Comparison of ENCODE assay signal across 8 cellular contexts in genomic region chr2:73970850-73971471, GRCh38. TPM values are rescaled to one million over a fixed set of nuclear protein-coding genes. Genes with fewer than 3 reads are reported as not detected.
A peak's percentile ranks its signal among the peaks of the same experiment; 100 is the strongest.
DNase-seq lines count a peak whose midpoint lies in the region; ATAC-seq, FAIRE-seq and TF ChIP-seq lines count a peak whose summit lies in the region.

No MANE protein-coding gene starts in this region.

- CTCF ChIA-PET in HepG2 (lab: Yijun Ruan, JAX; ENCODE audit: low intra/inter-chr PET ratio, low total read pairs) = no interaction called here

- TF ChIP-seq RAD21 in HepG2 (CRISPR knock-in tag; IDR thresholded peaks at IDR 0.05) = no peak

- peak overlapping the region; percentile 61 for H3K4me3 Mint-ChIP-seq in activated T-helper 2 cell treated with anti-CD3 and anti-CD28 coated beads, Interferon-gamma antibody, Interleukin-2, Interleukin-4, amounts not matched to agents 10 μg/mL and 5 μg/mL and 100 μg/mL, durations not matched to agents 14 hours and 24 hours and 36 hours (ENCODE audit: low read depth)

- no peak overlapping the region for H2AFZ ChIP-seq in HepG2 (ENCODE audit: low read length)

- no peaks in the 10 kb centered on the region for H4K20me1 ChIP-seq in HepG2 (ENCODE audit: insufficient read depth, low read length)

- no peaks in the 10 kb centered on the region for H3K27me3 Mint-ChIP-seq in activated T-helper 2 cell treated with anti-CD3 and anti-CD28 coated beads, Interferon-gamma antibody, Interleukin-2, Interleukin-4, amounts not matched to agents 10 μg/mL and 5 μg/mL and 100 μg/mL, durations not matched to agents 14 hours and 24 hours and 36 hours (ENCODE audit: low read depth)

- peaks cover 61% of the 10 kb centered on the region for H3K4me1 Mint-ChIP-seq in activated T-helper 2 cell treated with anti-CD3 and anti-CD28 coated beads, Interferon-gamma antibody, Interleukin-2, Interleukin-4, amounts not matched to agents 10 μg/mL and 5 μg/mL and 100 μg/mL, durations not matched to agents 14 hours and 24 hours and 36 hours (ENCODE audit: low read depth)

- H3K4me1 ChIP-seq in HepG2 (ENCODE audit: insufficient read depth, low read length) = peaks cover 26% of the 10 kb centered on the region

- DNase-seq in stimulated activated CD4-positive, alpha-beta T cell treated with anti-CD3 and anti-CD28 coated beads, Interleukin-15, amount 100 ng/mL, for 24 hours = peak; percentile 65
- DNase-seq in stimulated activated CD4-positive, alpha-beta T cell treated with anti-CD3 and anti-CD28 coated beads, Interleukin-2, amount 100 ng/mL, for 48 hours = no peak
- DNase-seq in NCI-H2171 treated with DMSO at 0.1 percent for 48 hours (lab: John Stamatoyannopoulos, UW) (peak; percentile 54), HepG2 (ENCODE audit: low spot score) (peak; percentile 29), GM03348 (ENCODE audit: low spot score) (no peak), HK-2 (ENCODE audit: unreplicated experiment) (no peak)
- peak; percentile 54 for DNase-seq in activated T-helper 2 cell treated with anti-CD3 and anti-CD28 coated beads, Interferon-gamma antibody, Interleukin-2, Interleukin-4, amounts not matched to agents 10 μg/mL and 5 μg/mL and 100 μg/mL, durations not matched to agents 14 hours and 24 hours and 36 hours (ENCODE audit: low spot score)

- peaks cover 0 to 13% of the 10 kb centered on the region in 2 experiments; a peak in 3 of 5 replicates for H3K27me3 ChIP-seq in HepG2 (ENCODE audit: control insufficient read depth in 1 of 2, insufficient read depth in 2 of 2, low read length in 2 of 2)

- no peak for TF ChIP-seq CTCF in HepG2 (CRISPR knock-in tag; IDR thresholded peaks at IDR 0.05)

- POLR2A ChIA-PET in HepG2 (lab: Yijun Ruan, JAX) = interaction anchor here (1.6 kb wide), 1 partner anchor 9 kb away, joined by 8 read pairs; no protein-coding TSS in a partner anchor

- no peaks in the 10 kb centered on the region for H3K79me2 ChIP-seq in HepG2 (ENCODE audit: insufficient read depth, low read length)

- no peaks in the 10 kb centered on the region for H3K9me3 ChIP-seq in HepG2 (ENCODE audit: low read length)

- no peak overlapping the region for H3K27ac ChIP-seq in HepG2 (ENCODE audit: extremely low read length, insufficient read depth, low read length)

- peak overlapping the region in 1 of 3 experiments; percentile 19; a peak in 1 of 6 replicates for H3K4me3 ChIP-seq in HepG2 (replicated peaks in 1 of 3; ENCODE audit: insufficient read depth in 1 of 3, low read depth in 2 of 3, low read length in 3 of 3)

- H3K9ac ChIP-seq in HepG2 (ENCODE audit: insufficient read depth, low read depth, low read length) = no peak overlapping the region

- peak; percentile 55 for ATAC-seq in HG02884 (IDR thresholded peaks at IDR 0.05; ENCODE audit: unreplicated experiment)
- peak; percentile 69 for ATAC-seq in HepG2

- H3K9me3 Mint-ChIP-seq in activated T-helper 2 cell treated with anti-CD3 and anti-CD28 coated beads, Interferon-gamma antibody, Interleukin-2, Interleukin-4, amounts not matched to agents 10 μg/mL and 5 μg/mL and 100 μg/mL, durations not matched to agents 14 hours and 24 hours and 36 hours = no peaks in the 10 kb centered on the region

- no TSS peak for BruUV-seq in HepG2 (replicated peaks; lab: Mats Ljungman, UMichigan)

- 25% methylated on average over 6 of the region's 7 CpGs for WGBS in HepG2 (ENCODE audit: low lambda C conversion rate)

- in situ Hi-C loops in HepG2 (cut with HindIII; ENCODE audit: extremely low pct_ligation_motif_present, low pct_unique_long_range_greater_than_20kb) = no loop called here

- peak overlapping the region; percentile 26 for H3K4me2 ChIP-seq in HepG2 (ENCODE audit: low read depth, low read length)

- TF ChIP-seq EP300 in HepG2 (IDR thresholded peaks at IDR 0.05; ENCODE audit: low read depth in 2 of 2, low read length in 2 of 2) = no peak
- no peak for TF ChIP-seq EP300 in HepG2 (CRISPR knock-in tag; IDR thresholded peaks at IDR 0.05; ENCODE audit: borderline replicate concordance)

- peaks cover 3% of the 10 kb centered on the region for H3K36me3 Mint-ChIP-seq in activated T-helper 2 cell treated with anti-CD3 and anti-CD28 coated beads, Interferon-gamma antibody, Interleukin-2, Interleukin-4, amounts not matched to agents 10 μg/mL and 5 μg/mL and 100 μg/mL, durations not matched to agents 14 hours and 24 hours and 36 hours (ENCODE audit: low read depth)

- no peaks in the 10 kb centered on the region for H3K36me3 ChIP-seq in HepG2 (replicated peaks in 1 of 2; ENCODE audit: control insufficient read depth in 1 of 2, insufficient read depth in 2 of 2, low read length in 2 of 2)

- peak; percentile 8 for FAIRE-seq in HepG2 (lab: Jason Lieb, UNC)

- peak overlapping the region; percentile 83 for H3K27ac Mint-ChIP-seq in activated T-helper 2 cell treated with anti-CD3 and anti-CD28 coated beads, Interferon-gamma antibody, Interleukin-2, Interleukin-4, amounts not matched to agents 10 μg/mL and 5 μg/mL and 100 μg/mL, durations not matched to agents 14 hours and 24 hours and 36 hours

- no peak for TF ChIP-seq POLR2A in HepG2 (IDR thresholded peaks at IDR 0.05; ENCODE audit: insufficient read depth in 1 of 2, low read depth in 2 of 2, low read length in 2 of 2)

- intact Hi-C loops in activated T-helper 2 cell treated with anti-CD3 and anti-CD28 coated beads, Interferon-gamma antibody, Interleukin-2, Interleukin-4, amounts not matched to agents 10 μg/mL and 5 μg/mL and 100 μg/mL, durations not matched to agents 14 hours and 24 hours and 36 hours (cut with micrococcal nuclease) = loop anchor here (1.0 kb wide), 1 partner anchor 8 kb away; no protein-coding TSS in a partner anchor
- intact Hi-C loops in HepG2 (cut with micrococcal nuclease; ENCODE audit: unreplicated experiment) = no loop called here

TF ChIP-seq in HepG2, 621 proteins besides CTCF, POLR2A, EP300 and RAD21 (continues in another document):
- TF ChIP-seq NR1H2 (CRISPR knock-in tag; IDR thresholded peaks at IDR 0.05; ENCODE audit: borderline replicate concordance, low read depth) = 0 out of 2 replicates have a peak, but pooled peaks have one; percentile 68
- TF ChIP-seq GATAD1 (CRISPR knock-in tag; IDR thresholded peaks at IDR 0.05) = no peak
- TF ChIP-seq ELF3 (CRISPR knock-in tag; IDR thresholded peaks at IDR 0.05) = peak; percentile 48; the same call in 1 of the 2 replicates
- no peak for TF ChIP-seq POLR2G (IDR thresholded peaks at IDR 0.05; ENCODE audit: low read depth, low read length)

RNA-seq across cellular contexts. Expression of gene TET3, which starts 13.7 kb away (rescaled TPM):
- total RNA-seq in activated T-helper 2 cell treated with anti-CD3 and anti-CD28 coated beads, Interferon-gamma antibody, Interleukin-2, Interleukin-4, amounts not matched to agents 10 μg/mL and 5 μg/mL and 100 μg/mL, durations not matched to agents 14 hours and 24 hours and 36 hours = 23.5 and 23.6 TPM in 2 replicates
- 6.8 TPM in 2 replicates for total RNA-seq in HepG2 (2016; rRNA removed; fragmentation: Illumina TruSeq; extraction: Trizol)
- total RNA-seq in HepG2 (2016; cell fraction: cytosol; rRNA removed; fragmentation: Illumina TruSeq; extraction: Trizol; ENCODE audit: low read depth) = 0.71 and 1.2 TPM in 2 replicates
- 6.1 and 7.2 TPM in 2 replicates for total RNA-seq in HepG2 (2016; cell fraction: insoluble cytoplasmic fraction; rRNA removed; fragmentation: Illumina TruSeq; extraction: Trizol)
- total RNA-seq in HepG2 (2016; cell fraction: membrane; rRNA removed; fragmentation: Illumina TruSeq; extraction: Trizol) = 2.4 and 2.7 TPM in 2 replicates
- total RNA-seq in HepG2 (2016; cell fraction: nucleus; rRNA removed; fragmentation: Illumina TruSeq; extraction: Trizol) = 12.1 and 16.6 TPM in 2 replicates
- 4.3 and 4.7 TPM in 2 replicates for polyA plus RNA-seq in HepG2 (2011; rRNA removed)
- polyA plus RNA-seq in HepG2 (2011; cell fraction: cytosol; rRNA removed) = 1.7 and 2.0 TPM in 2 replicates
- 19.7 and 21.9 TPM in 2 replicates for polyA plus RNA-seq in HepG2 (2011; cell fraction: nucleus; rRNA removed)
- polyA plus RNA-seq in HepG2 (2012) = 6.0 and 7.3 TPM in 2 replicates
- 0.26 and 0.32 TPM in 2 replicates for polyA plus RNA-seq in HepG2 (2016; cell fraction: cytosol; fragmentation: Illumina TruSeq; extraction: Trizol; ENCODE audit: low read depth)
- polyA plus RNA-seq in HepG2 (2016; cell fraction: insoluble cytoplasmic fraction; fragmentation: Illumina TruSeq; extraction: Trizol; ENCODE audit: low read depth) = 4.5 and 5.7 TPM in 2 replicates
- 0.63 and 0.87 TPM in 2 replicates for polyA plus RNA-seq in HepG2 (2016; cell fraction: membrane; fragmentation: Illumina TruSeq; extraction: Trizol; ENCODE audit: low read depth)
- 24.0 and 27.9 TPM in 2 replicates for polyA plus RNA-seq in HepG2 (2016; cell fraction: nucleus; fragmentation: Illumina TruSeq; extraction: Trizol; ENCODE audit: insufficient read depth, low read depth)
- polyA minus RNA-seq in HepG2 (2011; rRNA and poly(A)+ RNA removed; ENCODE audit: low replicate concordance) = 7.6 and 10.7 TPM in 2 replicates
- polyA minus RNA-seq in HepG2 (2011; cell fraction: cytosol; rRNA and poly(A)+ RNA removed) = 3.4 and 4.2 TPM in 2 replicates
- polyA minus RNA-seq in HepG2 (2011; cell fraction: nucleus; rRNA and poly(A)+ RNA removed) = 14.0 and 14.5 TPM in 2 replicates

RNA-seq across cellular contexts. Expression of gene DGUOK, which starts 44.3 kb away (rescaled TPM):
- 86.8 and 90.9 TPM in 2 replicates for total RNA-seq in activated T-helper 2 cell treated with anti-CD3 and anti-CD28 coated beads, Interferon-gamma antibody, Interleukin-2, Interleukin-4, amounts not matched to agents 10 μg/mL and 5 μg/mL and 100 μg/mL, durations not matched to agents 14 hours and 24 hours and 36 hours
- total RNA-seq in HepG2 (2016; rRNA removed; fragmentation: Illumina TruSeq; extraction: Trizol) = 105 and 130 TPM in 2 replicates
- total RNA-seq in HepG2 (2016; cell fraction: cytosol; rRNA removed; fragmentation: Illumina TruSeq; extraction: Trizol; ENCODE audit: low read depth) = 22.6 and 22.7 TPM in 2 replicates
- 106 and 144 TPM in 2 replicates for total RNA-seq in HepG2 (2016; cell fraction: insoluble cytoplasmic fraction; rRNA removed; fragmentation: Illumina TruSeq; extraction: Trizol)
- 48.1 and 55.5 TPM in 2 replicates for total RNA-seq in HepG2 (2016; cell fraction: membrane; rRNA removed; fragmentation: Illumina TruSeq; extraction: Trizol)
- 47.4 and 51.2 TPM in 2 replicates for total RNA-seq in HepG2 (2016; cell fraction: nucleus; rRNA removed; fragmentation: Illumina TruSeq; extraction: Trizol)
- 124 and 137 TPM in 2 replicates for polyA plus RNA-seq in HepG2 (2011; rRNA removed)
- polyA plus RNA-seq in HepG2 (2011; cell fraction: cytosol; rRNA removed) = 118 and 121 TPM in 2 replicates
- polyA plus RNA-seq in HepG2 (2011; cell fraction: nucleus; rRNA removed) = 36.3 and 40.1 TPM in 2 replicates
- 107 and 124 TPM in 2 replicates for polyA plus RNA-seq in HepG2 (2012)
- polyA plus RNA-seq in HepG2 (2016; cell fraction: cytosol; fragmentation: Illumina TruSeq; extraction: Trizol; ENCODE audit: low read depth) = 26.7 and 29.0 TPM in 2 replicates
- 184 and 199 TPM in 2 replicates for polyA plus RNA-seq in HepG2 (2016; cell fraction: insoluble cytoplasmic fraction; fragmentation: Illumina TruSeq; extraction: Trizol; ENCODE audit: low read depth)
- 57.6 and 62.2 TPM in 2 replicates for polyA plus RNA-seq in HepG2 (2016; cell fraction: membrane; fragmentation: Illumina TruSeq; extraction: Trizol; ENCODE audit: low read depth)
- 105 and 115 TPM in 2 replicates for polyA plus RNA-seq in HepG2 (2016; cell fraction: nucleus; fragmentation: Illumina TruSeq; extraction: Trizol; ENCODE audit: insufficient read depth, low read depth)
- polyA minus RNA-seq in HepG2 (2011; rRNA and poly(A)+ RNA removed; ENCODE audit: low replicate concordance) = 25.9 and 35.0 TPM in 2 replicates
- 23.1 and 30.6 TPM in 2 replicates for polyA minus RNA-seq in HepG2 (2011; cell fraction: cytosol; rRNA and poly(A)+ RNA removed)
- polyA minus RNA-seq in HepG2 (2011; cell fraction: nucleus; rRNA and poly(A)+ RNA removed) = 23.6 and 37.7 TPM in 2 replicates

Comparison
In these comparisons a context has a peak if more than half of its experiments do, and no peak if none do; other contexts are left out.
1. DNase-seq: peak in stimulated activated CD4-positive, alpha-beta T cell treated with anti-CD3 and anti-CD28 coated beads, Interleukin-15, amount 100 ng/mL, for 24 hours (single experiment), NCI-H2171 treated with DMSO at 0.1 percent for 48 hours (single experiment), activated T-helper 2 cell treated with anti-CD3 and anti-CD28 coated beads, Interferon-gamma antibody, Interleukin-2, Interleukin-4, amounts not matched to agents 10 μg/mL and 5 μg/mL and 100 μg/mL, durations not matched to agents 14 hours and 24 hours and 36 hours (single experiment) and HepG2 (single experiment); none in stimulated activated CD4-positive, alpha-beta T cell treated with anti-CD3 and anti-CD28 coated beads, Interleukin-2, amount 100 ng/mL, for 48 hours (0 of 2), GM03348 (single experiment) and HK-2 (single experiment).